In genomic region chr3:186929676-186930075, GRCh38 we compare ENCODE assay signal across 8 cellular contexts. TPM values are rescaled to one million over a fixed set of nuclear protein-coding genes. Genes with fewer than 3 reads are reported as not detected.
DNase-seq lines count a peak whose midpoint lies in the region; ATAC-seq and TF ChIP-seq lines count a peak whose summit lies in the region.

No MANE protein-coding gene starts in this region.

- POLR2A ChIA-PET in activated CD4-positive, alpha-beta memory T cell treated with anti-CD3 and anti-CD28 coated beads, Interleukin-2, amount 10 ng/mL, durations not matched to agents 7 days and 5 days (lab: Charles Lee) = interaction anchor here (1.5 to 4.1 kb wide), 6 partner anchors 13 to 209 kb away, joined by 4 to 55 read pairs (median 26); partner anchors contain the start of gene RPL39L

- H3K4me2 ChIP-seq in hepatocyte = peak overlapping the region; percentile 99

- ATAC-seq in HG02763 (IDR thresholded peaks at IDR 0.05; ENCODE audit: unreplicated experiment) = no peak

- H3K27ac Mint-ChIP-seq in activated CD4-positive, alpha-beta memory T cell treated with anti-CD3 and anti-CD28 coated beads, Interleukin-2, amount 10 ng/mL, durations not matched to agents 7 days and 5 days = peak overlapping the region; percentile 88

- peaks cover 33% of the 10 kb centered on the region for H3K4me1 Mint-ChIP-seq in activated CD4-positive, alpha-beta memory T cell treated with anti-CD3 and anti-CD28 coated beads, Interleukin-2, amount 10 ng/mL, durations not matched to agents 7 days and 5 days

- H4K20me1 ChIP-seq in hepatocyte (ENCODE audit: insufficient read depth, poor library complexity, severe bottlenecking) = no peaks in the 10 kb centered on the region

- H3K4me3 Mint-ChIP-seq in activated CD4-positive, alpha-beta memory T cell treated with anti-CD3 and anti-CD28 coated beads, Interleukin-2, amount 10 ng/mL, durations not matched to agents 7 days and 5 days = peak overlapping the region; percentile 84

- H2AFZ ChIP-seq in hepatocyte = peak overlapping the region; percentile 99

- H3K27me3 ChIP-seq in hepatocyte (peaks cover 4% of the 10 kb centered on the region), skeletal muscle tissue (ENCODE audit: control insufficient read depth in 3 of 3, insufficient read depth in 3 of 3, low read length in 3 of 3) (no peaks in the 10 kb centered on the region)

- peak overlapping the region; percentile 67 to 97 (median 84) for H3K9ac ChIP-seq in skeletal muscle tissue (ENCODE audit: low read depth in 1 of 3, low read length in 3 of 3)

- 77% methylated on average over 11 of the region's 11 CpGs for WGBS in hepatocyte (ENCODE audit: low lambda C conversion rate, missing lambda C conversion rate)

- CTCF ChIA-PET in activated CD4-positive, alpha-beta memory T cell treated with anti-CD3 and anti-CD28 coated beads, Interleukin-2, amount 10 ng/mL, durations not matched to agents 7 days and 5 days (lab: Charles Lee) = interaction anchor here (1.4 to 1.7 kb wide), 2 partner anchors 21 to 210 kb away, joined by 4 to 7 read pairs; partner anchors contain the start of gene RPL39L

- no peaks in the 10 kb centered on the region for H3K9me3 Mint-ChIP-seq in activated CD4-positive, alpha-beta memory T cell treated with anti-CD3 and anti-CD28 coated beads, Interleukin-2, amount 10 ng/mL, durations not matched to agents 7 days and 5 days

- no peak for TF ChIP-seq CTCF in HFF-Myc (IDR thresholded peaks at IDR 0.05; ENCODE audit: low read depth, low read length, missing control alignments)
- TF ChIP-seq CTCF in hepatocyte (IDR thresholded peaks at IDR 0.05; ENCODE audit: poor library complexity) = no peak

- peaks cover 33% of the 10 kb centered on the region for H3K36me3 Mint-ChIP-seq in activated CD4-positive, alpha-beta memory T cell treated with anti-CD3 and anti-CD28 coated beads, Interleukin-2, amount 10 ng/mL, durations not matched to agents 7 days and 5 days (ENCODE audit: low read depth)

- H3K9me3 ChIP-seq in hepatocyte (ENCODE audit: low read depth) = no peaks in the 10 kb centered on the region
- no peaks in the 10 kb centered on the region for H3K9me3 ChIP-seq in skeletal muscle tissue (ENCODE audit: control insufficient read depth in 3 of 3, low read length in 3 of 3)

- no peak for DNase-seq in HFF-Myc (ENCODE audit: extremely low read depth, low read depth)
- DNase-seq in activated CD4-positive, alpha-beta memory T cell treated with anti-CD3 and anti-CD28 coated beads, Interleukin-2, amount 10 ng/mL, durations not matched to agents 7 days and 5 days = no peak
- DNase-seq in hepatocyte (ENCODE audit: low spot score) = no peak
- DNase-seq in SK-N-DZ (ENCODE audit: low spot score) = no peak
- DNase-seq in NCI-H69 (lab: John Stamatoyannopoulos, UW) = no peak
- no peak for DNase-seq in iPS-NIHi7 (ENCODE audit: extremely low spot score)

- H3K4me3 ChIP-seq in HFF-Myc (replicated peaks; ENCODE audit: low read depth, low read length) = peak overlapping the region; percentile 82
- peak overlapping the region; percentile 100 for H3K4me3 ChIP-seq in hepatocyte
- peak overlapping the region; percentile 69 to 85 (median 85) for H3K4me3 ChIP-seq in skeletal muscle tissue (ENCODE audit: low read length in 3 of 3)

- peaks cover 11% of the 10 kb centered on the region for H3K4me1 ChIP-seq in hepatocyte (ENCODE audit: insufficient read depth)
- H3K4me1 ChIP-seq in skeletal muscle tissue (ENCODE audit: control insufficient read depth in 3 of 3, insufficient read depth in 3 of 3, low read length in 3 of 3) = peaks cover 28 to 44% (median 32%) of the 10 kb centered on the region in 3 donors

- H3K9me2 ChIP-seq in hepatocyte (replicated peaks; ENCODE audit: insufficient read depth) = no peaks in the 10 kb centered on the region

- H3K27ac ChIP-seq in hepatocyte = no peak overlapping the region
- H3K27ac ChIP-seq in skeletal muscle tissue (ENCODE audit: low read depth, low read length) = peak overlapping the region; percentile 81

- no peaks in the 10 kb centered on the region for H3K27me3 Mint-ChIP-seq in activated CD4-positive, alpha-beta memory T cell treated with anti-CD3 and anti-CD28 coated beads, Interleukin-2, amount 10 ng/mL, durations not matched to agents 7 days and 5 days

- peaks cover 16% of the 10 kb centered on the region for H3K79me2 ChIP-seq in hepatocyte

- H3K36me3 ChIP-seq in hepatocyte (replicated peaks; ENCODE audit: insufficient read depth, low read depth) = no peaks in the 10 kb centered on the region
- peaks cover 0 to 2% (median 0%) of the 10 kb centered on the region in 3 donors for H3K36me3 ChIP-seq in skeletal muscle tissue (ENCODE audit: control insufficient read depth in 3 of 3, insufficient read depth in 3 of 3, low read length in 3 of 3)

RNA-seq across cellular contexts. Expression of gene ST6GAL1, which starts 0.7 kb away (rescaled TPM):
- 100 to 1,000 TPM; 116 to 128 TPM for total RNA-seq in activated CD4-positive, alpha-beta memory T cell treated with anti-CD3 and anti-CD28 coated beads, Interleukin-2, amount 10 ng/mL, durations not matched to agents 7 days and 5 days
- total RNA-seq in hepatocyte = 109 and 136 TPM in 2 replicates
- 36.6 and 57.5 TPM in 2 replicates for polyA plus RNA-seq in hepatocyte
- total RNA-seq in skeletal muscle tissue = 16.7 TPM
- polyA plus RNA-seq in SK-N-DZ (2014; cell fraction: cytosol; rRNA removed) = 66.2 and 73.8 TPM in 2 replicates
- polyA plus RNA-seq in SK-N-DZ (2014; cell fraction: nucleus; rRNA removed) = 32.4 and 48.0 TPM in 2 replicates
